ENCODE assay signal across 16 cellular contexts in the genomic region with DNA sequence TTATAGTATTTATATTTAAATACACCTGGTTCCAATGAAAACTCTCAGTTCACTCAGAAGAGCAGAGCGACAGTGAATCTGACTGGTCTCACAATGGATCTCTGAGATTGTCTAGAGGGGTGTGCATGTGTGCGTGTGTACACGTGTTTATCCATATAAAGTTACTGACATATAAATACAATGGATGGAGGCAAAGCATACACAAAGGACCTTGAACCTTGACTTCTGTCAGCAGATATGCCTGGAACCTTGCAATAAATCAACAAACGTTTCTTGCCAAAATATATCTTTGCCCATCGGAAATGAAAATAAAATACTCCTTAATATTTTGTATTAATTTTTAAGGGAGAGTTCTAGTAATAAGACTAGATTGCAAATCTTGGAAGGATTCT. TPM values are rescaled to one million over a fixed set of nuclear protein-coding genes. Genes with fewer than 3 reads are reported as not detected.
DNase-seq lines count a peak whose midpoint lies in the region; ATAC-seq, FAIRE-seq and TF ChIP-seq lines count a peak whose summit lies in the region.
"Had no signal": no experiment of that assay in that cellular context is flagged by ENCODE, and none has a peak within 500 bp of the region (broad histone marks: within the 10 kb centered on the region; RNA-seq: fewer than 3 reads in every experiment).

No MANE protein-coding gene starts in this region.

- WGBS in esophagus muscularis mucosa: 50% methylated on average over 5 of the region's 5 CpGs
- WGBS in HepG2 (ENCODE audit: low lambda C conversion rate): 29% methylated on average over 5 of the region's 5 CpGs
- WGBS in pancreas, 2 donors: 28 to 31% methylated on average over 5 of the region's 5 CpGs

- H3K4me1 ChIP-seq in esophagus muscularis mucosa: peaks cover 24 to 62% (median 49%) of the 10 kb centered on the region in 4 donors
- no peaks in the 10 kb centered on the region for H3K4me1 ChIP-seq in HepG2 (ENCODE audit: insufficient read depth, low read length)
- H3K4me1 ChIP-seq in pancreas: peaks cover 0 to 13% (median 8%) of the 10 kb centered on the region in 3 donors
- H3K4me1 ChIP-seq: HAP-1 had no signal

- H3K4me3 ChIP-seq in esophagus muscularis mucosa (no peak overlapping the region), HepG2 (replicated peaks in 1 of 3; ENCODE audit: insufficient read depth in 1 of 3, low read depth in 2 of 3, low read length in 3 of 3) (no peak overlapping the region), pancreas (no peak overlapping the region)
- H3K4me3 ChIP-seq: HAP-1 had no signal

- no peak for TF ChIP-seq EP300 in esophagus muscularis mucosa (IDR thresholded peaks at IDR 0.05)
- no peak for TF ChIP-seq EP300 in HepG2 (IDR thresholded peaks at IDR 0.05; ENCODE audit: low read depth in 2 of 2, low read length in 2 of 2)
- TF ChIP-seq EP300 in HepG2 (CRISPR knock-in tag; IDR thresholded peaks at IDR 0.05; ENCODE audit: borderline replicate concordance): no peak

- TF ChIP-seq CTCF in esophagus muscularis mucosa (IDR thresholded peaks at IDR 0.05) (no peak), HepG2 (CRISPR knock-in tag; IDR thresholded peaks at IDR 0.05) (no peak), pancreas (IDR thresholded peaks at IDR 0.05) (no peak)

- peak overlapping the region; percentile 77 to 79 (median 78) for H3K27ac ChIP-seq in esophagus muscularis mucosa (replicated peaks in 1 of 4)
- no peak overlapping the region for H3K27ac ChIP-seq in HepG2 (ENCODE audit: extremely low read length, insufficient read depth, low read length)
- H3K27ac ChIP-seq in pancreas: peak overlapping the region in 2 of 4 donors; percentile 42 to 58

- CTCF ChIA-PET in HepG2 (lab: Yijun Ruan, JAX; ENCODE audit: low intra/inter-chr PET ratio, low total read pairs): no interaction called here

- H3K9me3 ChIP-seq in esophagus muscularis mucosa: no peaks in the 10 kb centered on the region
- no peaks in the 10 kb centered on the region for H3K9me3 ChIP-seq in HepG2 (ENCODE audit: low read length)
- H3K9me3 ChIP-seq in pancreas: no peaks in the 10 kb centered on the region
- H3K9me3 ChIP-seq: HAP-1 had no signal

- H2AFZ ChIP-seq in HepG2 (ENCODE audit: low read length): no peak overlapping the region

- no peak overlapping the region for H3K9ac ChIP-seq in HepG2 (ENCODE audit: insufficient read depth, low read depth, low read length)

- POLR2A ChIA-PET in HepG2 (lab: Yijun Ruan, JAX): no interaction called here

- no peaks in the 10 kb centered on the region for H3K79me2 ChIP-seq in HepG2 (ENCODE audit: insufficient read depth, low read length)

- H3K4me2 ChIP-seq in HepG2 (ENCODE audit: low read depth, low read length): no peak overlapping the region

- intact Hi-C loops in esophagus muscularis mucosa (cut with DNase I): loop anchor here (5.0 kb wide), 2 partner anchors 54 to 116 kb away; partner anchors contain the start of genes ABCC9 and KCNJ8
- intact Hi-C loops in HepG2 (cut with micrococcal nuclease; ENCODE audit: unreplicated experiment): no loop called here
- intact Hi-C loops in pancreas (cut with DNase I): no loop called here

- H3K36me3 ChIP-seq in esophagus muscularis mucosa: peaks cover 0 to 8% (median 0%) of the 10 kb centered on the region in 4 donors
- H3K36me3 ChIP-seq in HepG2 (replicated peaks in 1 of 2; ENCODE audit: control insufficient read depth in 1 of 2, insufficient read depth in 2 of 2, low read length in 2 of 2): no peaks in the 10 kb centered on the region
- H3K36me3 ChIP-seq in pancreas: no peaks in the 10 kb centered on the region
- H3K36me3 ChIP-seq: HAP-1 had no signal

- TF ChIP-seq POLR2A in esophagus muscularis mucosa (IDR thresholded peaks at IDR 0.05; ENCODE audit: low read depth) (no peak), HepG2 (IDR thresholded peaks at IDR 0.05; ENCODE audit: insufficient read depth in 1 of 2, low read depth in 2 of 2, low read length in 2 of 2) (no peak), erythroblast (IDR thresholded peaks at IDR 0.05; ENCODE audit: low read length) (no peak)

- no TSS peak for BruUV-seq in HepG2 (replicated peaks; lab: Mats Ljungman, UMichigan)

- ATAC-seq in HepG2 (no peak), pancreas (peak in 3 of 4 donors; percentile 21 to 68 (median 36)), GM18519 (IDR thresholded peaks at IDR 0.05; ENCODE audit: low FRiP score, unreplicated experiment) (no peak)
- ATAC-seq: CD8-positive, alpha-beta T cell had no signal

- in situ Hi-C loops in HepG2 (cut with HindIII; ENCODE audit: extremely low pct_ligation_motif_present, low pct_unique_long_range_greater_than_20kb): no loop called here

- TF ChIP-seq RAD21 in HepG2 (CRISPR knock-in tag; IDR thresholded peaks at IDR 0.05): no peak

- H3K27me3 ChIP-seq in esophagus muscularis mucosa (no peaks in the 10 kb centered on the region), HepG2 (ENCODE audit: control insufficient read depth in 1 of 2, insufficient read depth in 2 of 2, low read length in 2 of 2) (no peaks in the 10 kb centered on the region; a peak in 1 of 5 replicates), pancreas (no peaks in the 10 kb centered on the region)

- no peak for DNase-seq in esophagus muscularis mucosa (ENCODE audit: extremely low spot score)
- DNase-seq in HepG2 (ENCODE audit: low spot score): peak; percentile 3
- no peak for DNase-seq in pancreas
- DNase-seq in activated T-cell treated with anti-CD3 and anti-CD28 coated beads, Interleukin-2, amount 50 U/mL, for 1 hour: no peak
- no peak for DNase-seq in erythroblast (lab: John Stamatoyannopoulos, UW)
- no peak for DNase-seq in NCI-H1417 treated with DMSO at 0.1 percent for 48 hours (lab: John Stamatoyannopoulos, UW)
- DNase-seq: CD8-positive, alpha-beta T cell; COR-L47; DMS153; GF-D8 had no signal

- no peaks in the 10 kb centered on the region for H4K20me1 ChIP-seq in HepG2 (ENCODE audit: insufficient read depth, low read length)

- FAIRE-seq in HepG2 (lab: Jason Lieb, UNC) (no peak), pancreas (lab: Jason Lieb, UNC) (no peak)
- FAIRE-seq: H1 had no signal

TF ChIP-seq in HepG2, 621 proteins besides CTCF, POLR2A, EP300 and RAD21:
- no peak for TF ChIP-seq FOXA3 (CRISPR knock-in tag; IDR thresholded peaks at IDR 0.05)
- no peak for TF ChIP-seq SOX13 (IDR thresholded peaks at IDR 0.05)
- peak in 1 of 2 experiments; percentile 19; a peak in 1 of 4 replicates for TF ChIP-seq SOX13 (CRISPR knock-in tag; conservative IDR thresholded peaks at IDR 0.05 in 1 of 2, IDR thresholded peaks at IDR 0.05 in 1 of 2)
- peak; percentile 14; the same call in 1 of the 2 replicates for TF ChIP-seq SOX5 (CRISPR knock-in tag; IDR thresholded peaks at IDR 0.05; ENCODE audit: borderline replicate concordance)
- TF ChIP-seq MED8 (CRISPR knock-in tag; IDR thresholded peaks at IDR 0.05; ENCODE audit: insufficient replicate concordance): no peak

RNA-seq across cellular contexts. Expression of gene KCNJ8, which starts 52.0 kb away (rescaled TPM):
- 10 to 100 TPM; 17.9 to 29.8 (median 25.0) TPM for total RNA-seq in esophagus muscularis mucosa
- total RNA-seq in HepG2 (2016; rRNA removed; fragmentation: Illumina TruSeq; extraction: Trizol): not detected in 2 replicates
- not detected in 2 replicates for total RNA-seq in HepG2 (2016; cell fraction: cytosol; rRNA removed; fragmentation: Illumina TruSeq; extraction: Trizol; ENCODE audit: low read depth)
- not detected in 2 replicates for total RNA-seq in HepG2 (2016; cell fraction: insoluble cytoplasmic fraction; rRNA removed; fragmentation: Illumina TruSeq; extraction: Trizol)
- not detected in 2 replicates for total RNA-seq in HepG2 (2016; cell fraction: membrane; rRNA removed; fragmentation: Illumina TruSeq; extraction: Trizol)
- total RNA-seq in HepG2 (2016; cell fraction: nucleus; rRNA removed; fragmentation: Illumina TruSeq; extraction: Trizol): not detected in 2 replicates
- not detected in 2 replicates for polyA plus RNA-seq in HepG2 (2011; rRNA removed)
- not detected in 2 replicates for polyA plus RNA-seq in HepG2 (2011; cell fraction: cytosol; rRNA removed)
- polyA plus RNA-seq in HepG2 (2011; cell fraction: nucleus; rRNA removed): not detected in 2 replicates
- polyA plus RNA-seq in HepG2 (2012): not detected in 2 replicates
- polyA plus RNA-seq in HepG2 (2016; cell fraction: cytosol; fragmentation: Illumina TruSeq; extraction: Trizol; ENCODE audit: low read depth): not detected in 2 replicates
- not detected in 2 replicates for polyA plus RNA-seq in HepG2 (2016; cell fraction: insoluble cytoplasmic fraction; fragmentation: Illumina TruSeq; extraction: Trizol; ENCODE audit: low read depth)
- not detected in 2 replicates for polyA plus RNA-seq in HepG2 (2016; cell fraction: membrane; fragmentation: Illumina TruSeq; extraction: Trizol; ENCODE audit: low read depth)
- polyA plus RNA-seq in HepG2 (2016; cell fraction: nucleus; fragmentation: Illumina TruSeq; extraction: Trizol; ENCODE audit: insufficient read depth, low read depth): not detected in 2 replicates
- not detected in 2 replicates for polyA minus RNA-seq in HepG2 (2011; rRNA and poly(A)+ RNA removed; ENCODE audit: low replicate concordance)
- not detected in 2 replicates for polyA minus RNA-seq in HepG2 (2011; cell fraction: cytosol; rRNA and poly(A)+ RNA removed)
- polyA minus RNA-seq in HepG2 (2011; cell fraction: nucleus; rRNA and poly(A)+ RNA removed): not detected in 2 replicates
- total RNA-seq in pancreas: 10 to 100 TPM; 17.3 to 28.8 (median 25.2) TPM
- polyA plus RNA-seq in pancreas: 10 to 100 TPM in 1 of 2 donors, 1 to 10 TPM in 1; 7.9 to 19.4 TPM
- total RNA-seq: A673; CD8-positive, alpha-beta T cell; HT-29 had no signal
- polyA plus RNA-seq: CD14-positive monocyte had no signal

Comparison
In these comparisons a context has a peak if more than half of its experiments do, and no peak if none do; other contexts are left out.
1. ATAC-seq: peak in pancreas (3 of 4); none in HepG2 (single experiment) and GM18519 (single experiment).
2. RNA of gene KCNJ8, which starts 52.0 kb away (total RNA-seq): 17.3 to 28.8 TPM in pancreas and 17.9 to 29.8 TPM in esophagus muscularis mucosa; not detected in HepG2; every median in the first group is over 10 times any median in the second.